17 cellular contexts compared by ENCODE assay signal in genomic region chr5:122297587-122298298, GRCh38. TPM values are rescaled to one million over a fixed set of nuclear protein-coding genes. Genes with fewer than 3 reads are reported as not detected.
A peak's percentile ranks its signal among the peaks of the same experiment; 100 is the strongest.
DNase-seq lines count a peak whose midpoint lies in the region; ATAC-seq and TF ChIP-seq lines count a peak whose summit lies in the region.
"Had no signal": no experiment of that assay in that cellular context is flagged by ENCODE, and none has a peak within 500 bp of the region (broad histone marks: within the 10 kb centered on the region; RNA-seq: fewer than 3 reads in every experiment).

No MANE protein-coding gene starts in this region.

- TF ChIP-seq EP300 in ovary (IDR thresholded peaks at IDR 0.05), result no peak

- H3K9me3 Mint-ChIP-seq in CD14-positive monocyte, result peaks cover 0 to 3% (median 0%) of the 10 kb centered on the region in 7 donors

- no peaks in the 10 kb centered on the region for H3K9me3 ChIP-seq in ovary
- H3K9me3 ChIP-seq: ascending aorta, Peyer's patch had no signal

- no peaks in the 10 kb centered on the region for H3K4me1 Mint-ChIP-seq in CD14-positive monocyte

- H3K27ac Mint-ChIP-seq in CD14-positive monocyte, result no peak overlapping the region

- H3K4me1 ChIP-seq in ovary (ENCODE audit: insufficient read depth), result no peaks in the 10 kb centered on the region
- H3K4me1 ChIP-seq: Peyer's patch had no signal

- H3K27ac ChIP-seq in ovary, result no peak overlapping the region
- H3K27ac ChIP-seq: ascending aorta, Peyer's patch had no signal

- H3K4me3 ChIP-seq in ovary, result no peak overlapping the region
- H3K4me3 ChIP-seq: ascending aorta, K562, Peyer's patch had no signal

- peak; percentile 69 for ATAC-seq in GM18499 (IDR thresholded peaks at IDR 0.05; ENCODE audit: insufficient read depth, unreplicated experiment)
- ATAC-seq in GM19455 (IDR thresholded peaks at IDR 0.05; ENCODE audit: unreplicated experiment), result peak; percentile 89
- ATAC-seq in HG02840 (IDR thresholded peaks at IDR 0.05; ENCODE audit: low FRiP score, unreplicated experiment), result peak; percentile 57
- ATAC-seq in HG03442 (IDR thresholded peaks at IDR 0.05; ENCODE audit: unreplicated experiment), result peak; percentile 86
- ATAC-seq: K562, left ventricle myocardium superior had no signal

- DNase-seq in CD14-positive monocyte (ENCODE audit: low spot score) (no peak), ovary (no peak), NCI-H2196 treated with DMSO at 0.1 percent for 48 hours (lab: John Stamatoyannopoulos, UW; ENCODE audit: unreplicated experiment) (no peak)
- DNase-seq in activated naive CD4-positive, alpha-beta T cell treated with anti-CD3 and anti-CD28 coated beads, Interleukin-2, amount 50 U/mL, for 16 hours, result no peak
- DNase-seq: DMS 273 treated with DMSO at 0.1 percent for 48 hours; effector memory CD4-positive, alpha-beta T cell; left ventricle myocardium superior; NCI-H2107; nucleus accumbens; Peyer's patch; stimulated activated naive CD4-positive, alpha-beta T cell had no signal

- peaks cover 2 to 4% (median 2%) of the 10 kb centered on the region in 3 donors for H3K27me3 Mint-ChIP-seq in CD14-positive monocyte (ENCODE audit: low read depth in 3 of 3)

- H3K4me3 Mint-ChIP-seq in CD14-positive monocyte, result no peak overlapping the region

- intact Hi-C loops in CD14-positive monocyte (cut with micrococcal nuclease), result no loop called here
- intact Hi-C loops in ovary (cut with DNase I), result no loop called here

- H3K36me3 Mint-ChIP-seq in CD14-positive monocyte, result no peaks in the 10 kb centered on the region

- H3K36me3 ChIP-seq in ovary, result no peaks in the 10 kb centered on the region
- H3K36me3 ChIP-seq: ascending aorta, Peyer's patch had no signal

- H3K27me3 ChIP-seq in ovary, result no peaks in the 10 kb centered on the region
- H3K27me3 ChIP-seq: ascending aorta, Peyer's patch had no signal

- TF ChIP-seq CTCF in CD14-positive monocyte (IDR thresholded peaks at IDR 0.05) (no peak), ovary (IDR thresholded peaks at IDR 0.05) (no peak)

- TF ChIP-seq POLR2A in ovary (IDR thresholded peaks at IDR 0.05), result no peak

- 86 to 88% (median 87%) methylated on average over 6 of the region's 6 CpGs for WGBS in ovary, 3 donors

RNA-seq across cellular contexts. Expression of gene SNCAIP, which starts 14.3 kb away (rescaled TPM):
- not detected for polyA plus RNA-seq in CD14-positive monocyte
- total RNA-seq in ovary, result 10 to 100 TPM; 20.4 to 92.5 (median 51.6) TPM
- polyA plus RNA-seq in ovary, result 10 to 100 TPM; 40.2 to 46.9 TPM
- total RNA-seq: K562 had no signal

Comparison
In these comparisons a context has a peak if more than half of its experiments do, and no peak if none do; other contexts are left out.
1. RNA of gene SNCAIP, which starts 14.3 kb away (polyA plus RNA-seq): 40.2 to 46.9 TPM in ovary; not detected in CD14-positive monocyte; every median in the first group is over 10 times any median in the second.
2. Peak in every context shown above with its lines, with median percentiles within 50 percentile points of each other: ATAC-seq.